1 cellular context compared by ENCODE assay signal in genomic region chr19:45153339-45154063, GRCh38.
TF ChIP-seq lines count a peak whose summit lies in the region.

No MANE protein-coding gene starts in this region.

TF ChIP-seq in GM23338, 12 proteins besides CTCF, POLR2A, EP300 and RAD21 (continued from another document):
- TF ChIP-seq ZNF462 (CRISPR knock-in tag; IDR thresholded peaks at IDR 0.05) = no peak
- no peak for TF ChIP-seq ZNF331 (CRISPR knock-in tag; IDR thresholded peaks at IDR 0.05; ENCODE audit: low read depth)
TF ChIP-seq in GM23338: peak in this region for 1.
